In the genomic region with DNA sequence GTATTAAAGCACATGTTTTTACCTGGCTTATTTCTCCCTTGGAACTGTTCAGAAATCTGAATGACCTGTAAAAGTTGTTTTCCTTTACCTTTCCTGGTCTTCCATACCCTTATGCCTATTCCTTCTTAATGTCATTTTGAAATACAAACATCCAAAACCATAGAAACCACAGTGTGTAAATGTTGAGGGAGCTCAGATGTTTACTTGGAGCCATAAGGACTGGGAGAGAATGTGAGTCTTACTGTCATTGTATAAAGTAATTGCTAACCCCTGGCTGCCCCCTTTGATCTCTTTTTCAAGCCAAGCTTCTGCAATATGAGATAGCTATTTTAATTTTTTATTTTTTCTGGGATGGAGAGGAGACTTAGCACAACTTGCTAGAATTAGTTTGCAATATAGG, we compare ENCODE assay signal across 14 cellular contexts.
"Had no signal": no experiment of that assay in that cellular context is flagged by ENCODE, and none has a peak within 500 bp of the region (broad histone marks: within the 10 kb centered on the region; RNA-seq: fewer than 3 reads in every experiment).

No MANE protein-coding gene starts in this region.

- ATAC-seq: activated CD8-positive, alpha-beta memory T cell treated with anti-CD3 and anti-CD28 coated beads, Interleukin-2, amount 10 ng/mL, durations not matched to agents 7 days and 5 days; left lobe of liver had no signal

- H3K27ac ChIP-seq: cardiac muscle cell, dorsolateral prefrontal cortex, WERI-Rb-1 had no signal

- H3K36me3 Mint-ChIP-seq: activated CD4-positive, alpha-beta memory T cell treated with anti-CD3 and anti-CD28 coated beads for 36 hours; natural killer cell treated with Interleukin-12 subunit alpha and Interleukin-12 subunit beta and Interleukin-15 and Interleukin-18, amount 100 ng/mL, for 72 hours; type B pancreatic cell had no signal

- H3K27me3 ChIP-seq: cardiac muscle cell, dorsolateral prefrontal cortex had no signal

- H3K9me3 Mint-ChIP-seq: activated CD4-positive, alpha-beta memory T cell treated with anti-CD3 and anti-CD28 coated beads for 36 hours; natural killer cell treated with Interleukin-12 subunit alpha and Interleukin-12 subunit beta and Interleukin-15 and Interleukin-18, amount 100 ng/mL, for 72 hours had no signal

- H3K4me3 ChIP-seq: cardiac muscle cell, dorsolateral prefrontal cortex had no signal

- DNase-seq: activated CD4-positive, alpha-beta memory T cell treated with anti-CD3 and anti-CD28 coated beads for 36 hours; activated CD8-positive, alpha-beta memory T cell treated with anti-CD3 and anti-CD28 coated beads, Interleukin-2, amount 10 ng/mL, durations not matched to agents 7 days and 5 days; activated naive CD4-positive, alpha-beta T cell treated with anti-CD3 and anti-CD28 coated beads, Interleukin-2, amount 50 U/mL, for 16 hours; activated T-cell treated with anti-CD3 and anti-CD28 coated beads, Interleukin-2, amount 50 U/mL, for 1 hour; dorsolateral prefrontal cortex; erythroblast; nucleus accumbens; stimulated activated CD4-positive, alpha-beta T cell treated with anti-CD3 and anti-CD28 coated beads, Interleukin-4, amount 100 ng/mL, for 1 hour; stimulated activated naive CD8-positive, alpha-beta T cell treated with anti-CD3 and anti-CD28 coated beads, Interleukin-15, Interleukin-2, amounts not matched to agents 100 U/mL and 50 U/mL, for 24 hours; WERI-Rb-1 had no signal

- H3K27me3 Mint-ChIP-seq: activated CD4-positive, alpha-beta memory T cell treated with anti-CD3 and anti-CD28 coated beads for 36 hours; activated CD8-positive, alpha-beta memory T cell treated with anti-CD3 and anti-CD28 coated beads, Interleukin-2, amount 10 ng/mL, durations not matched to agents 7 days and 5 days had no signal

- H3K4me3 Mint-ChIP-seq: activated CD4-positive, alpha-beta memory T cell treated with anti-CD3 and anti-CD28 coated beads for 36 hours; activated CD8-positive, alpha-beta memory T cell treated with anti-CD3 and anti-CD28 coated beads, Interleukin-2, amount 10 ng/mL, durations not matched to agents 7 days and 5 days; natural killer cell treated with Interleukin-12 subunit alpha and Interleukin-12 subunit beta and Interleukin-15 and Interleukin-18, amount 100 ng/mL, for 72 hours; type B pancreatic cell had no signal

- H3K36me3 ChIP-seq: cardiac muscle cell, WERI-Rb-1 had no signal

- H3K27ac Mint-ChIP-seq: activated CD4-positive, alpha-beta memory T cell treated with anti-CD3 and anti-CD28 coated beads for 36 hours; activated CD8-positive, alpha-beta memory T cell treated with anti-CD3 and anti-CD28 coated beads, Interleukin-2, amount 10 ng/mL, durations not matched to agents 7 days and 5 days; natural killer cell treated with Interleukin-12 subunit alpha and Interleukin-12 subunit beta and Interleukin-15 and Interleukin-18, amount 100 ng/mL, for 72 hours; type B pancreatic cell had no signal
